27 cellular contexts compared by ENCODE assay signal in genomic region chr18:406677-407076, GRCh38.
"Had no signal": no experiment of that assay in that cellular context is flagged by ENCODE, and none has a peak within 500 bp of the region (broad histone marks: within the 10 kb centered on the region; RNA-seq: fewer than 3 reads in every experiment).

No MANE protein-coding gene starts in this region.

- H3K27me3 ChIP-seq: adrenal gland had no signal

- ATAC-seq: activated T-helper 17 cell treated with anti-CD3 and anti-CD28 coated beads, Interleukin-2, amount 50 U/mL, for 72 hours; PC-3; T-cell had no signal

- H3K27ac ChIP-seq: adrenal gland had no signal

- H3K4me1 Mint-ChIP-seq: activated B cell treated with CpG ODN at 0.5 μM for 24 hours; activated CD4-positive, alpha-beta T cell treated with anti-CD3 and anti-CD28 coated beads, Interleukin-2, amount 10 ng/mL, durations not matched to agents 24 days and 14 days; activated naive CD8-positive, alpha-beta T cell treated with anti-CD3 and anti-CD28 coated beads, Interleukin-2, amount 10 ng/mL, durations not matched to agents 7 days and 5 days; activated T-helper 17 cell treated with anti-CD3 and anti-CD28 coated beads, Interleukin-2, amount 50 U/mL, for 72 hours; T-cell had no signal

- H3K4me3 ChIP-seq: adrenal gland had no signal

- FAIRE-seq: RCC 7860, TTC549 had no signal

- H3K27ac Mint-ChIP-seq: activated B cell treated with CpG ODN at 0.5 μM for 24 hours; activated CD4-positive, alpha-beta T cell treated with anti-CD3 and anti-CD28 coated beads, Interleukin-2, amount 10 ng/mL, durations not matched to agents 24 days and 14 days; activated naive CD8-positive, alpha-beta T cell treated with anti-CD3 and anti-CD28 coated beads, Interleukin-2, amount 10 ng/mL, durations not matched to agents 7 days and 5 days; activated T-helper 17 cell treated with anti-CD3 and anti-CD28 coated beads, Interleukin-2, amount 50 U/mL, for 72 hours; T-cell had no signal

- H3K36me3 Mint-ChIP-seq: activated naive CD8-positive, alpha-beta T cell treated with anti-CD3 and anti-CD28 coated beads, Interleukin-2, amount 10 ng/mL, durations not matched to agents 7 days and 5 days; T-cell had no signal

- H3K36me3 ChIP-seq: adrenal gland had no signal

- H3K9me3 ChIP-seq: adrenal gland had no signal

- H3K4me3 Mint-ChIP-seq: activated B cell treated with CpG ODN at 0.5 μM for 24 hours; activated CD4-positive, alpha-beta T cell treated with anti-CD3 and anti-CD28 coated beads, Interleukin-2, amount 10 ng/mL, durations not matched to agents 24 days and 14 days; activated naive CD8-positive, alpha-beta T cell treated with anti-CD3 and anti-CD28 coated beads, Interleukin-2, amount 10 ng/mL, durations not matched to agents 7 days and 5 days; activated T-helper 17 cell treated with anti-CD3 and anti-CD28 coated beads, Interleukin-2, amount 50 U/mL, for 72 hours; T-cell had no signal

- DNase-seq: activated B cell treated with CpG ODN at 0.5 μM for 24 hours; activated CD4-positive, alpha-beta T cell treated with anti-CD3 and anti-CD28 coated beads for 1 hour; activated CD4-positive, alpha-beta T cell treated with anti-CD3 and anti-CD28 coated beads, Interleukin-2, amount 10 ng/mL, durations not matched to agents 24 days and 14 days; activated CD4-positive, alpha-beta T cell treated with anti-CD3 and anti-CD28 coated beads, Interleukin-2, amount 50 U/mL, for 48 hours; activated CD8-positive, alpha-beta memory T cell treated with anti-CD3 and anti-CD28 coated beads for 24 hours; activated gamma-delta T cell treated with Interleukin-2 at 50 U/mL for 16 hours; activated naive CD4-positive, alpha-beta T cell treated with anti-CD3 and anti-CD28 coated beads, Interleukin-2, amount 50 U/mL, for 16 hours; activated naive CD8-positive, alpha-beta T cell treated with anti-CD3 and anti-CD28 coated beads, Interleukin-2, amount 10 ng/mL, durations not matched to agents 7 days and 5 days; activated T-cell treated with anti-CD3 and anti-CD28 coated beads for 4 hours; activated T-cell treated with anti-CD3 and anti-CD28 coated beads, Interleukin-2, amount 50 U/mL, for 48 hours; adrenal gland; anterior cingulate cortex; KBM-7; NCI-H1048; NCI-H146; NCI-H187 treated with DMSO at 0.1 percent for 48 hours; NCI-H2081 treated with DMSO at 0.1 percent for 48 hours; NCI-H446; NCI-H524; PC-3; SIG-M5; T-cell; T-helper 2 cell; T1000 had no signal

- H3K4me1 ChIP-seq: adrenal gland had no signal
